1 cellular context compared by ENCODE assay signal in the genomic region with DNA sequence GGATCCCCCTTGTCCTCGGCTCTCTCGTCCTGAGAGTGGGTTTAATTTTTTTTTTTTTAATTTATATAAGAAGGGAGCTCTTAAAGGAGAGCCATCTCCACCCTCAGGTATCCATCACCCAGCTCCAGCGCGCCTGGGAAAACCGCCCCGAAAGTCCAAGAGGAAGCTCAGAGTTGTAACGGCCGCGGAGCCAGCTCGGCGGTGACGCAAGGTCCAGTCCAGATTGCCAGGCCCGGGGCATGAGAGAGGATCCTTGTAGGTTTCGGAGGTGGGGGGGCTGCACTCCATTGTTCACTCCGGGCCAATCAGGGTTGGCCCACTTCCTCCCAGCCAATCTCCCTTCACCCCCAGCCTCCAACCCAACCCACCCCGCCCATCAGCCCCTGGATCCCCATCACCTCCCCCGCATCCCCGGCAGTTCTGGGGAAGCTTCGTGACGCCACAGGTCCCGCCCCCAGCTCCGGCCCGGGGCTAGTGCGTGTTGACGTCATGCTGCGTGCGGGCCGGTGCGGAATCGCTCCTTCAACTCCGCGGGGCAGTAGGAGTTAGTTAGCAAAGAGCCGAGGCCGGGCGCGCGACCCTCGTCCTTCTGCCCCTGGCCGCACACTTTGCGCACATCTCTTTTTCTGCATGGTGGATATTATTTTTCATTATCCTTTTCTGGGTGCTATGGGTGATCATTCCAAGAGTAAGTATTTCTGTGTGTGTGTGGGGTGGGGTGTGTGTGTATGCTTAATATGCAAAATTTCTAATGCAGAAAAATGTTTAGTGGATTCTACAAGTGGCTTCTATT.
TF ChIP-seq lines count a peak whose summit lies in the region.

TSS of gene ISL2 (plus strand) at position 520 of the 793 bp plus-strand sequence. CDS start at position 631, 111 bp downstream.

TF ChIP-seq in GM12878, 131 proteins besides CTCF, POLR2A, EP300 and RAD21 (continued from another document):
- TF ChIP-seq, protein P1, sequence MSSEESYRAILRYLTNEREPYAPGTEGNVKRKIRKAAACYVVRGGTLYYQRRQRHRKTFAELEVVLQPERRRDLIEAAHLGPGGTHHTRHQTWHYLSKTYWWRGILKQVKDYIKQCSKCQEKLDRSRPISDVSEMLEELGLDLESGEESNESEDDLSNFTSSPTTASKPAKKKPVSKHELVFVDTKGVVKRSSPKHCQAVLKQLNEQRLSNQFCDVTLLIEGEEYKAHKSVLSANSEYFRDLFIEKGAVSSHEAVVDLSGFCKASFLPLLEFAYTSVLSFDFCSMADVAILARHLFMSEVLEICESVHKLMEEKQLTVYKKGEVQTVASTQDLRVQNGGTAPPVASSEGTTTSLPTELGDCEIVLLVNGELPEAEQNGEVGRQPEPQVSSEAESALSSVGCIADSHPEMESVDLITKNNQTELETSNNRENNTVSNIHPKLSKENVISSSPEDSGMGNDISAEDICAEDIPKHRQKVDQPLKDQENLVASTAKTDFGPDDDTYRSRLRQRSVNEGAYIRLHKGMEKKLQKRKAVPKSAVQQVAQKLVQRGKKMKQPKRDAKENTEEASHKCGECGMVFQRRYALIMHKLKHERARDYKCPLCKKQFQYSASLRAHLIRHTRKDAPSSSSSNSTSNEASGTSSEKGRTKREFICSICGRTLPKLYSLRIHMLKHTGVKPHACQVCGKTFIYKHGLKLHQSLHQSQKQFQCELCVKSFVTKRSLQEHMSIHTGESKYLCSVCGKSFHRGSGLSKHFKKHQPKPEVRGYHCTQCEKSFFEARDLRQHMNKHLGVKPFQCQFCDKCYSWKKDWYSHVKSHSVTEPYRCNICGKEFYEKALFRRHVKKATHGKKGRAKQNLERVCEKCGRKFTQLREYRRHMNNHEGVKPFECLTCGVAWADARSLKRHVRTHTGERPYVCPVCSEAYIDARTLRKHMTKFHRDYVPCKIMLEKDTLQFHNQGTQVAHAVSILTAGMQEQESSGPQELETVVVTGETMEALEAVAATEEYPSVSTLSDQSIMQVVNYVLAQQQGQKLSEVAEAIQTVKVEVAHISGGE (CRISPR knock-in tag; IDR thresholded peaks at IDR 0.05): no peak
- TF ChIP-seq, protein P2, sequence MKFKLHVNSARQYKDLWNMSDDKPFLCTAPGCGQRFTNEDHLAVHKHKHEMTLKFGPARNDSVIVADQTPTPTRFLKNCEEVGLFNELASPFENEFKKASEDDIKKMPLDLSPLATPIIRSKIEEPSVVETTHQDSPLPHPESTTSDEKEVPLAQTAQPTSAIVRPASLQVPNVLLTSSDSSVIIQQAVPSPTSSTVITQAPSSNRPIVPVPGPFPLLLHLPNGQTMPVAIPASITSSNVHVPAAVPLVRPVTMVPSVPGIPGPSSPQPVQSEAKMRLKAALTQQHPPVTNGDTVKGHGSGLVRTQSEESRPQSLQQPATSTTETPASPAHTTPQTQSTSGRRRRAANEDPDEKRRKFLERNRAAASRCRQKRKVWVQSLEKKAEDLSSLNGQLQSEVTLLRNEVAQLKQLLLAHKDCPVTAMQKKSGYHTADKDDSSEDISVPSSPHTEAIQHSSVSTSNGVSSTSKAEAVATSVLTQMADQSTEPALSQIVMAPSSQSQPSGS (IDR thresholded peaks at IDR 0.05; ENCODE audit: low read length): peak; percentile 23; the same call in 1 of the 2 replicates
- TF ChIP-seq EGR1 (IDR thresholded peaks at IDR 0.05; ENCODE audit: borderline replicate concordance in 1 of 2, low read depth in 2 of 2, low read length in 2 of 2): peak; percentile 68 to 92
- TF ChIP-seq CREM (IDR thresholded peaks at IDR 0.05; ENCODE audit: low read depth): peak; percentile 65; the same call in 1 of the 2 replicates
- TF ChIP-seq, protein P3, sequence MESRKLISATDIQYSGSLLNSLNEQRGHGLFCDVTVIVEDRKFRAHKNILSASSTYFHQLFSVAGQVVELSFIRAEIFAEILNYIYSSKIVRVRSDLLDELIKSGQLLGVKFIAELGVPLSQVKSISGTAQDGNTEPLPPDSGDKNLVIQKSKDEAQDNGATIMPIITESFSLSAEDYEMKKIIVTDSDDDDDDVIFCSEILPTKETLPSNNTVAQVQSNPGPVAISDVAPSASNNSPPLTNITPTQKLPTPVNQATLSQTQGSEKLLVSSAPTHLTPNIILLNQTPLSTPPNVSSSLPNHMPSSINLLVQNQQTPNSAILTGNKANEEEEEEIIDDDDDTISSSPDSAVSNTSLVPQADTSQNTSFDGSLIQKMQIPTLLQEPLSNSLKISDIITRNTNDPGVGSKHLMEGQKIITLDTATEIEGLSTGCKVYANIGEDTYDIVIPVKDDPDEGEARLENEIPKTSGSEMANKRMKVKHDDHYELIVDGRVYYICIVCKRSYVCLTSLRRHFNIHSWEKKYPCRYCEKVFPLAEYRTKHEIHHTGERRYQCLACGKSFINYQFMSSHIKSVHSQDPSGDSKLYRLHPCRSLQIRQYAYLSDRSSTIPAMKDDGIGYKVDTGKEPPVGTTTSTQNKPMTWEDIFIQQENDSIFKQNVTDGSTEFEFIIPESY (IDR thresholded peaks at IDR 0.05): no peak
- TF ChIP-seq YY1 (IDR thresholded peaks at IDR 0.05; ENCODE audit: low read depth, low read length): 0 out of 2 replicates have a peak, but pooled peaks have one; percentile 26
- TF ChIP-seq TAF1 (IDR thresholded peaks at IDR 0.05; ENCODE audit: borderline replicate concordance, low read depth, low read length): peak; percentile 26; the same call in 1 of the 2 replicates
- peak; percentile 50; the same call in 1 of the 2 replicates for TF ChIP-seq POLR2AphosphoS5 (IDR thresholded peaks at IDR 0.05; ENCODE audit: low read length)
